ENCODE assay signal across 12 cellular contexts in genomic region chr3:144590854-144591253, GRCh38.
DNase-seq lines count a peak whose midpoint lies in the region; FAIRE-seq lines count a peak whose summit lies in the region.
"Had no signal": no experiment of that assay in that cellular context is flagged by ENCODE, and none has a peak within 500 bp of the region (broad histone marks: within the 10 kb centered on the region; RNA-seq: fewer than 3 reads in every experiment).

No MANE protein-coding gene starts in this region.

- H3K36me3 ChIP-seq in ACC112 (ENCODE audit: insufficient read depth, low read length): no peaks in the 10 kb centered on the region
- H3K36me3 ChIP-seq in iPS-20b (ENCODE audit: insufficient read depth, low read depth, low read length): no peaks in the 10 kb centered on the region
- no peaks in the 10 kb centered on the region for H3K36me3 ChIP-seq in CD4-positive, alpha-beta memory T cell (ENCODE audit: insufficient read depth, low read length)
- H3K36me3 ChIP-seq in MG63: no peaks in the 10 kb centered on the region
- H3K36me3 ChIP-seq in small intestine (ENCODE audit: control insufficient read depth in 2 of 2, insufficient read depth in 2 of 2, low read length in 2 of 2): no peaks in the 10 kb centered on the region

- peak overlapping the region; percentile 31; the same call in 1 of the 2 replicates for H3K9ac ChIP-seq in iPS-20b (ENCODE audit: low read depth, low read length)

- POLR2A ChIA-PET in CD4-positive, alpha-beta memory T cell (lab: Charles Lee; ENCODE audit: partially characterized antibody): no interaction called here

- H3K4me1 Mint-ChIP-seq in CD4-positive, alpha-beta memory T cell: no peaks in the 10 kb centered on the region
- H3K4me1 Mint-ChIP-seq: CD4-positive, CD25-positive, alpha-beta regulatory T cell; stimulated activated naive CD8-positive, alpha-beta T cell treated with anti-CD3 and anti-CD28 coated beads, Interleukin-15, amount 100 ng/mL, for 72 hours had no signal

- intact Hi-C loops in CD4-positive, alpha-beta memory T cell (cut with micrococcal nuclease): no loop called here

- CTCF ChIA-PET in CD4-positive, alpha-beta memory T cell (lab: Charles Lee; ENCODE audit: partially characterized antibody): no interaction called here

- no peak overlapping the region for H3K27ac Mint-ChIP-seq in CD4-positive, alpha-beta memory T cell
- H3K27ac Mint-ChIP-seq: CD4-positive, CD25-positive, alpha-beta regulatory T cell; stimulated activated naive CD8-positive, alpha-beta T cell treated with anti-CD3 and anti-CD28 coated beads, Interleukin-15, amount 100 ng/mL, for 72 hours; T-helper 2 cell treated with Interferon-gamma antibody and Interleukin-4, amounts not matched to agents 5 μg/mL and 100 μg/mL, for 36 hours had no signal

- H3K27ac ChIP-seq in ACC112 (ENCODE audit: low read depth, low read length) (peak overlapping the region; percentile 72), iPS-20b (ENCODE audit: low read length) (peak overlapping the region; percentile 64), small intestine (ENCODE audit: low read depth in 1 of 2, low read length in 1 of 2) (no peak overlapping the region)
- H3K27ac ChIP-seq in CD4-positive, alpha-beta memory T cell (ENCODE audit: low read depth, low read length): no peak overlapping the region

- peak overlapping the region; percentile 92 for H2AFZ ChIP-seq in ACC112 (ENCODE audit: low read length, unreplicated experiment)

- 71 to 77% (median 76%) methylated on average over 2 of the region's 2 CpGs for WGBS in small intestine, 3 donors

- peaks cover 21% of the 10 kb centered on the region for H3K4me1 ChIP-seq in ACC112 (ENCODE audit: control insufficient read depth, insufficient read depth, low read length, unreplicated experiment)
- peaks cover 12% of the 10 kb centered on the region; the same call in 1 of the 2 replicates for H3K4me1 ChIP-seq in iPS-20b (ENCODE audit: insufficient read depth, low read length)
- no peaks in the 10 kb centered on the region for H3K4me1 ChIP-seq in CD4-positive, alpha-beta memory T cell (ENCODE audit: insufficient read depth, low read length)
- H3K4me1 ChIP-seq in small intestine (ENCODE audit: control insufficient read depth in 2 of 2, insufficient read depth in 1 of 2, low read depth in 1 of 2, low read length in 1 of 2): no peaks in the 10 kb centered on the region

- H3K27me3 Mint-ChIP-seq in CD4-positive, alpha-beta memory T cell: no peaks in the 10 kb centered on the region
- H3K27me3 Mint-ChIP-seq: CD4-positive, CD25-positive, alpha-beta regulatory T cell; stimulated activated naive CD8-positive, alpha-beta T cell treated with anti-CD3 and anti-CD28 coated beads, Interleukin-15, amount 100 ng/mL, for 72 hours had no signal

- H3K4me3 Mint-ChIP-seq in CD4-positive, alpha-beta memory T cell: no peak overlapping the region
- H3K4me3 Mint-ChIP-seq: CD4-positive, CD25-positive, alpha-beta regulatory T cell; stimulated activated naive CD8-positive, alpha-beta T cell treated with anti-CD3 and anti-CD28 coated beads, Interleukin-15, amount 100 ng/mL, for 72 hours; T-helper 2 cell treated with Interferon-gamma antibody and Interleukin-4, amounts not matched to agents 5 μg/mL and 100 μg/mL, for 36 hours had no signal

- no peaks in the 10 kb centered on the region for H3K9me3 ChIP-seq in iPS-20b (ENCODE audit: insufficient read depth, low read depth, low read length)
- H3K9me3 ChIP-seq in CD4-positive, alpha-beta memory T cell (ENCODE audit: control insufficient read depth in 1 of 2, low read length in 2 of 2): no peaks in the 10 kb centered on the region
- no peaks in the 10 kb centered on the region for H3K9me3 ChIP-seq in MG63
- H3K9me3 ChIP-seq in small intestine (ENCODE audit: control insufficient read depth, low read depth): no peaks in the 10 kb centered on the region

- H3K27me3 ChIP-seq in ACC112 (ENCODE audit: insufficient read depth, low read length): no peaks in the 10 kb centered on the region
- no peaks in the 10 kb centered on the region for H3K27me3 ChIP-seq in iPS-20b (ENCODE audit: insufficient read depth, low read length)
- H3K27me3 ChIP-seq in CD4-positive, alpha-beta memory T cell (ENCODE audit: insufficient read depth, low read length): no peaks in the 10 kb centered on the region
- H3K27me3 ChIP-seq in MG63: no peaks in the 10 kb centered on the region
- no peaks in the 10 kb centered on the region for H3K27me3 ChIP-seq in small intestine (ENCODE audit: control insufficient read depth in 2 of 2, insufficient read depth in 2 of 2, low read length in 2 of 2)

- DNase-seq in HT1080 (ENCODE audit: low read depth): peak; percentile 87
- peak; percentile 73 for DNase-seq in astrocyte of the hippocampus (ENCODE audit: low read depth, low spot score)
- DNase-seq in CD4-positive, alpha-beta memory T cell: no peak
- DNase-seq in MG63: no peak
- DNase-seq in small intestine: no peak
- no peak for DNase-seq in KG1 (lab: John Stamatoyannopoulos, UW)
- DNase-seq: CD4-positive, CD25-positive, alpha-beta regulatory T cell; NCI-H446 treated with DMSO at 0.1 percent for 48 hours; stimulated activated naive CD8-positive, alpha-beta T cell treated with anti-CD3 and anti-CD28 coated beads, Interleukin-15, amount 100 ng/mL, for 72 hours had no signal

- H3K4me3 ChIP-seq in ACC112 (ENCODE audit: low read depth, low read length): peak overlapping the region; percentile 39
- H3K4me3 ChIP-seq in iPS-20b (ENCODE audit: low read length): peak overlapping the region; percentile 31; the same call in 1 of the 2 replicates
- H3K4me3 ChIP-seq in CD4-positive, alpha-beta memory T cell (ENCODE audit: low read length in 2 of 2): no peak overlapping the region
- H3K4me3 ChIP-seq in MG63: no peak overlapping the region
- H3K4me3 ChIP-seq in small intestine (ENCODE audit: low read depth in 1 of 2, low read length in 2 of 2): no peak overlapping the region

- FAIRE-seq in small intestine (lab: Jason Lieb, UNC): no peak

- no peaks in the 10 kb centered on the region for H3K36me3 Mint-ChIP-seq in CD4-positive, alpha-beta memory T cell
- H3K36me3 Mint-ChIP-seq: CD4-positive, CD25-positive, alpha-beta regulatory T cell had no signal

- H3K9me3 Mint-ChIP-seq in CD4-positive, alpha-beta memory T cell: no peaks in the 10 kb centered on the region
- H3K9me3 Mint-ChIP-seq: T-helper 2 cell treated with Interferon-gamma antibody and Interleukin-4, amounts not matched to agents 5 μg/mL and 100 μg/mL, for 36 hours had no signal

- no peaks in the 10 kb centered on the region for H3K79me2 ChIP-seq in ACC112 (ENCODE audit: control insufficient read depth, insufficient read depth, low read length, unreplicated experiment)

Comparison
In these comparisons a context has a peak if more than half of its experiments do, and no peak if none do; other contexts are left out.
1. H3K27ac ChIP-seq: peak in ACC112 (single experiment) and iPS-20b (single experiment); none in CD4-positive, alpha-beta memory T cell (single experiment) and small intestine (0 of 2).
2. H3K4me3 ChIP-seq: peak in ACC112 (single experiment) and iPS-20b (single experiment); none in CD4-positive, alpha-beta memory T cell (0 of 2), MG63 (single experiment) and small intestine (0 of 2).
3. DNase-seq: peak in HT1080 (single experiment) and astrocyte of the hippocampus (single experiment); none in CD4-positive, alpha-beta memory T cell (0 of 5), MG63 (single experiment), small intestine (single experiment) and KG1 (single experiment).